In genomic region chr7:106369349-106369748, GRCh38 we compare ENCODE assay signal across 16 cellular contexts.
DNase-seq lines count a peak whose midpoint lies in the region; ATAC-seq, FAIRE-seq and TF ChIP-seq lines count a peak whose summit lies in the region.
"Had no signal": no experiment of that assay in that cellular context is flagged by ENCODE, and none has a peak within 500 bp of the region (broad histone marks: within the 10 kb centered on the region; RNA-seq: fewer than 3 reads in every experiment).

No MANE protein-coding gene starts in this region.

- no peak overlapping the region for H2AFZ ChIP-seq in endothelial cell of umbilical vein (ENCODE audit: low read depth, low read length)

- no peak overlapping the region for H3K4me3 ChIP-seq in endothelial cell of umbilical vein (replicated peaks in 1 of 3; ENCODE audit: insufficient read depth in 1 of 3, low read depth in 1 of 3, low read length in 3 of 3)

- TF ChIP-seq POLR2A in endothelial cell of umbilical vein (IDR thresholded peaks at IDR 0.05; ENCODE audit: low read depth, low read length): no peak

- intact Hi-C loops in endothelial cell of umbilical vein (cut with micrococcal nuclease): loop anchor here (5.0 kb wide), 1 partner anchor 82 kb away; no protein-coding TSS in a partner anchor

- H3K36me3 ChIP-seq in endothelial cell of umbilical vein (ENCODE audit: control insufficient read depth in 2 of 2, extremely low read depth in 1 of 2, insufficient read depth in 2 of 2, low read length in 2 of 2): no peaks in the 10 kb centered on the region

- CTCF ChIA-PET in endothelial cell of umbilical vein (lab: Charles Lee): interaction anchor here (0.7 to 1.3 kb wide), 6 partner anchors 11 to 192 kb away, joined by 3 to 7 read pairs (median 4); no protein-coding TSS in a partner anchor

- dilution Hi-C loops in endothelial cell of umbilical vein (cut with MboI; ENCODE audit: extremely low pct_ligation_motif_present, low sequenced_read_pairs): no loop called here

- no peaks in the 10 kb centered on the region for H4K20me1 ChIP-seq in endothelial cell of umbilical vein (replicated peaks; ENCODE audit: control insufficient read depth, extremely low read depth, insufficient read depth, low read length)

- H3K4me1 ChIP-seq in endothelial cell of umbilical vein (ENCODE audit: control insufficient read depth, extremely low read depth, insufficient read depth, low read length): no peaks in the 10 kb centered on the region

- no peak overlapping the region for H3K27ac ChIP-seq in endothelial cell of umbilical vein (ENCODE audit: insufficient read depth, low read depth, low read length)

- H3K79me2 ChIP-seq in endothelial cell of umbilical vein (ENCODE audit: control insufficient read depth, insufficient read depth, low read length): no peaks in the 10 kb centered on the region

- DNase-seq in NK-92 treated with Interleukin-12 subunit alpha and Interleukin-12 subunit beta, amount 100 ng/mL, for 24 hours (lab: John Stamatoyannopoulos, UW): peak; percentile 9
- DNase-seq in NK-92 (lab: John Stamatoyannopoulos, UW; ENCODE audit: unreplicated experiment): no peak
- DNase-seq in MV-4-11 (lab: John Stamatoyannopoulos, UW): peak; percentile 24
- DNase-seq in endothelial cell of umbilical vein (ENCODE audit: low read depth, low spot score): peak; percentile 9
- no peak for DNase-seq in omental fat pad (ENCODE audit: low spot score)
- no peak for DNase-seq in C1 segment of cervical spinal cord (lab: John Stamatoyannopoulos, UW)
- DNase-seq: activated CD4-positive, alpha-beta T cell treated with anti-CD3 and anti-CD28 coated beads, Interleukin-2, amount 50 U/mL, for 4 hours; AML-193; effector memory CD4-positive, alpha-beta T cell; naive B cell; NCI-H526; stimulated activated CD8-positive, alpha-beta memory T cell treated with anti-CD3 and anti-CD28 coated beads, Interleukin-4, amount 100 ng/mL, for 48 hours had no signal

- no peak overlapping the region for H3K4me2 ChIP-seq in endothelial cell of umbilical vein (ENCODE audit: insufficient read depth, low read length)

- ATAC-seq in omental fat pad (ENCODE audit: low FRiP score) (peak; percentile 37), HG03108 (IDR thresholded peaks at IDR 0.05; ENCODE audit: unreplicated experiment) (no peak), GM18517 (IDR thresholded peaks at IDR 0.05; ENCODE audit: unreplicated experiment) (no peak)
- ATAC-seq: activated naive CD4-positive, alpha-beta T cell treated with anti-CD3 and anti-CD28 coated beads, Interleukin-2, amount 50 U/mL, for 72 hours had no signal

- no TSS peak for BruUV-seq in endothelial cell of umbilical vein (replicated peaks; lab: Mats Ljungman, UMichigan)

- TF ChIP-seq CTCF in endothelial cell of umbilical vein (IDR thresholded peaks at IDR 0.05; ENCODE audit: extremely low read depth in 1 of 2, insufficient read depth in 1 of 2, low read depth in 1 of 2, low read length in 2 of 2) (no peak), omental fat pad (IDR thresholded peaks at IDR 0.05) (no peak)

- peak; percentile 71 for FAIRE-seq in endothelial cell of umbilical vein (lab: Jason Lieb, UNC)
- FAIRE-seq: GM19239 had no signal

- H3K9me3 ChIP-seq in endothelial cell of umbilical vein (replicated peaks; ENCODE audit: control insufficient read depth, insufficient read depth, low read length): no peaks in the 10 kb centered on the region

- no peaks in the 10 kb centered on the region for H3K27me3 ChIP-seq in endothelial cell of umbilical vein (ENCODE audit: control insufficient read depth in 2 of 2, insufficient read depth in 2 of 2, low read length in 2 of 2)

- POLR2A ChIA-PET in endothelial cell of umbilical vein (lab: Charles Lee): interaction anchor here (0.7 to 1.0 kb wide), 2 partner anchors 84 to 908 kb away, joined by 3 read pairs; partner anchors contain the start of gene NAMPT

- no peak overlapping the region for H3K9ac ChIP-seq in endothelial cell of umbilical vein (replicated peaks; ENCODE audit: extremely low read depth, insufficient read depth, low read length)

- H3K9me1 ChIP-seq in endothelial cell of umbilical vein (replicated peaks; ENCODE audit: control insufficient read depth, extremely low read depth, insufficient read depth, low read length): no peaks in the 10 kb centered on the region

TF ChIP-seq in endothelial cell of umbilical vein, 7 proteins besides CTCF, POLR2A, EP300 and RAD21:
- TF ChIP-seq MYC (IDR thresholded peaks at IDR 0.05; ENCODE audit: low read depth, low read length) (no peak), FOS (IDR thresholded peaks at IDR 0.05; ENCODE audit: borderline replicate concordance, insufficient read depth, low read length) (peak; percentile 21)

Comparison
In these comparisons a context has a peak if more than half of its experiments do, and no peak if none do; other contexts are left out.
1. DNase-seq: peak in NK-92 treated with Interleukin-12 subunit alpha and Interleukin-12 subunit beta, amount 100 ng/mL, for 24 hours (single experiment), MV-4-11 (single experiment) and endothelial cell of umbilical vein (single experiment); none in NK-92 (single experiment), omental fat pad (single experiment) and C1 segment of cervical spinal cord (0 of 14).